Comparison of ENCODE assay signal across 19 cellular contexts in genomic region chr4:139333046-139333445, GRCh38. TPM values are rescaled to one million over a fixed set of nuclear protein-coding genes. Genes with fewer than 3 reads are reported as not detected.
A peak's percentile ranks its signal among the peaks of the same experiment; 100 is the strongest.
DNase-seq lines count a peak whose midpoint lies in the region; ATAC-seq and TF ChIP-seq lines count a peak whose summit lies in the region.
"Had no signal": no experiment of that assay in that cellular context is flagged by ENCODE, and none has a peak within 500 bp of the region (broad histone marks: within the 10 kb centered on the region; RNA-seq: fewer than 3 reads in every experiment).

No MANE protein-coding gene starts in this region.

- ATAC-seq in activated T-cell treated with anti-CD3 and anti-CD28 coated beads, Interleukin-2, amount 50 U/mL, for 4 hours, result peak; percentile 66 to 69
- peak; percentile 73 for ATAC-seq in activated T-helper 17 cell treated with anti-CD3 and anti-CD28 coated beads, Interleukin-2, amount 50 U/mL, for 72 hours (replicated peaks)
- no peak for ATAC-seq in HG03108 (IDR thresholded peaks at IDR 0.05; ENCODE audit: unreplicated experiment)
- ATAC-seq: PC-3 had no signal

- no peak for TF ChIP-seq CTCF in nephron progenitor cell (IDR thresholded peaks at IDR 0.05)

- no peaks in the 10 kb centered on the region for H3K27me3 Mint-ChIP-seq in activated T-cell treated with anti-CD3 and anti-CD28 coated beads, Interleukin-2, amount 50 U/mL, for 4 hours (ENCODE audit: low read depth)
- no peaks in the 10 kb centered on the region for H3K27me3 Mint-ChIP-seq in activated T-helper 17 cell treated with anti-CD3 and anti-CD28 coated beads, Interleukin-2, amount 50 U/mL, for 72 hours
- H3K27me3 Mint-ChIP-seq in nephron progenitor cell (ENCODE audit: low read depth, poor library complexity), result no peaks in the 10 kb centered on the region

- H3K4me3 Mint-ChIP-seq in activated T-cell treated with anti-CD3 and anti-CD28 coated beads, Interleukin-2, amount 50 U/mL, for 4 hours, result no peak overlapping the region
- peak overlapping the region; percentile 34 for H3K4me3 Mint-ChIP-seq in activated T-helper 17 cell treated with anti-CD3 and anti-CD28 coated beads, Interleukin-2, amount 50 U/mL, for 72 hours
- H3K4me3 Mint-ChIP-seq in nephron progenitor cell, result no peak overlapping the region
- H3K4me3 Mint-ChIP-seq: HFFc6 had no signal

- peaks cover 34% of the 10 kb centered on the region for H3K4me1 Mint-ChIP-seq in activated T-cell treated with anti-CD3 and anti-CD28 coated beads, Interleukin-2, amount 50 U/mL, for 4 hours (ENCODE audit: low read depth)
- peaks cover 19% of the 10 kb centered on the region for H3K4me1 Mint-ChIP-seq in activated T-helper 17 cell treated with anti-CD3 and anti-CD28 coated beads, Interleukin-2, amount 50 U/mL, for 72 hours
- H3K4me1 Mint-ChIP-seq in nephron progenitor cell, result no peaks in the 10 kb centered on the region

- no peak for DNase-seq in activated T-cell treated with anti-CD3 and anti-CD28 coated beads, Interleukin-2, amount 50 U/mL, for 4 hours
- DNase-seq in activated T-cell treated with anti-CD3 and anti-CD28 coated beads, Interleukin-2, amount 50 U/mL, for 48 hours, result no peak
- DNase-seq in HPDE6-E6E7 (ENCODE audit: extremely low spot score), result peak; percentile 22
- no peak for DNase-seq in nephron progenitor cell
- DNase-seq in G401 (ENCODE audit: low spot score), result no peak
- DNase-seq: COR-L47, DMS153, EL, HFFc6, Karpas-422, MM.1S, NCI-H1105, NCI-H1694, NCI-H510A treated with DMSO at 0.1 percent for 48 hours, NCI-H82, PC-3 had no signal

- H3K27ac Mint-ChIP-seq in activated T-helper 17 cell treated with anti-CD3 and anti-CD28 coated beads, Interleukin-2, amount 50 U/mL, for 72 hours, result no peak overlapping the region
- peak overlapping the region; percentile 80 for H3K27ac Mint-ChIP-seq in nephron progenitor cell
- H3K27ac Mint-ChIP-seq: HFFc6 had no signal

- H3K9me3 Mint-ChIP-seq in activated T-cell treated with anti-CD3 and anti-CD28 coated beads, Interleukin-2, amount 50 U/mL, for 4 hours, result no peaks in the 10 kb centered on the region
- no peaks in the 10 kb centered on the region for H3K9me3 Mint-ChIP-seq in activated T-helper 17 cell treated with anti-CD3 and anti-CD28 coated beads, Interleukin-2, amount 50 U/mL, for 72 hours
- H3K9me3 Mint-ChIP-seq in nephron progenitor cell, result peaks cover 17% of the 10 kb centered on the region

- in situ Hi-C loops in G401 (cut with HindIII; ENCODE audit: low sequenced_read_pairs), result no loop called here

- peaks cover 34% of the 10 kb centered on the region for H3K36me3 Mint-ChIP-seq in activated T-cell treated with anti-CD3 and anti-CD28 coated beads, Interleukin-2, amount 50 U/mL, for 4 hours (ENCODE audit: insufficient read depth)
- H3K36me3 Mint-ChIP-seq in activated T-helper 17 cell treated with anti-CD3 and anti-CD28 coated beads, Interleukin-2, amount 50 U/mL, for 72 hours (ENCODE audit: low read depth), result peaks cover 79% of the 10 kb centered on the region
- peaks cover 55% of the 10 kb centered on the region for H3K36me3 Mint-ChIP-seq in nephron progenitor cell (ENCODE audit: low read depth)

RNA-seq across cellular contexts. Expression of gene NDUFC1, which starts 30.8 kb away (rescaled TPM):
- total RNA-seq in activated T-cell treated with anti-CD3 and anti-CD28 coated beads, Interleukin-2, amount 50 U/mL, for 4 hours, result 10 to 100 TPM; 46.4 to 51.9 (median 51.6) TPM
- 10 to 100 TPM; 34.9 to 43.6 TPM for total RNA-seq in activated T-helper 17 cell treated with anti-CD3 and anti-CD28 coated beads, Interleukin-2, amount 50 U/mL, for 72 hours
- total RNA-seq in G401 (2014; rRNA removed; shearing (Covaris generic)), result 155 and 206 TPM in 2 replicates

RNA-seq across cellular contexts. Expression of gene NAA15, which starts 31.7 kb away (rescaled TPM):
- total RNA-seq in activated T-cell treated with anti-CD3 and anti-CD28 coated beads, Interleukin-2, amount 50 U/mL, for 4 hours, result 100 to 1,000 TPM; 137 to 149 (median 144) TPM
- 100 to 1,000 TPM in 1 of 2 donors, 10 to 100 TPM in 1; 54.2 to 106 TPM for total RNA-seq in activated T-helper 17 cell treated with anti-CD3 and anti-CD28 coated beads, Interleukin-2, amount 50 U/mL, for 72 hours
- 33.4 and 38.3 TPM in 2 replicates for total RNA-seq in G401 (2014; rRNA removed; shearing (Covaris generic))

RNA-seq across cellular contexts. Expression of gene MGARP, which starts 53.0 kb away (rescaled TPM):
- under 1 TPM in 1 of 3 donors, not detected in 2; 0.23 TPM for total RNA-seq in activated T-cell treated with anti-CD3 and anti-CD28 coated beads, Interleukin-2, amount 50 U/mL, for 4 hours
- total RNA-seq in activated T-helper 17 cell treated with anti-CD3 and anti-CD28 coated beads, Interleukin-2, amount 50 U/mL, for 72 hours, result under 1 TPM in 1 of 2 donors, not detected in 1; 0.98 TPM
- not detected in 2 replicates for total RNA-seq in G401 (2014; rRNA removed; shearing (Covaris generic))
- total RNA-seq: HT-29 had no signal
